ENCODE assay signal across 8 cellular contexts in genomic region chr4:164731827-164732474, GRCh38. TPM values are rescaled to one million over a fixed set of nuclear protein-coding genes. Genes with fewer than 3 reads are reported as not detected.
DNase-seq lines count a peak whose midpoint lies in the region; ATAC-seq and TF ChIP-seq lines count a peak whose summit lies in the region.

No MANE protein-coding gene starts in this region.

- no peak overlapping the region for H3K4me3 ChIP-seq in adrenal gland
- H3K4me3 ChIP-seq in right atrium auricular region = no peak overlapping the region
- no peak overlapping the region for H3K4me3 ChIP-seq in skeletal muscle cell (ENCODE audit: low read depth, low read length)

- no peaks in the 10 kb centered on the region for H3K36me3 ChIP-seq in adrenal gland (replicated peaks in 1 of 2)
- H3K36me3 ChIP-seq in right atrium auricular region = no peaks in the 10 kb centered on the region

- no peaks in the 10 kb centered on the region for H3K27me3 Mint-ChIP-seq in Calu3 (ENCODE audit: unreplicated experiment)

- WGBS in adrenal gland, 4 donors = 28 to 29% (median 28%) methylated on average over 5 of the region's 5 CpGs

- H3K27me3 ChIP-seq in adrenal gland (no peaks in the 10 kb centered on the region), right atrium auricular region (no peaks in the 10 kb centered on the region)

- TF ChIP-seq POLR2A in adrenal gland (IDR thresholded peaks at IDR 0.05) = no peak

- ATAC-seq in GM19324 (IDR thresholded peaks at IDR 0.05; ENCODE audit: low FRiP score, unreplicated experiment) = peak; percentile 58
- ATAC-seq in HG03457 (IDR thresholded peaks at IDR 0.05; ENCODE audit: unreplicated experiment) = peak; percentile 64

- no peaks in the 10 kb centered on the region for H3K9me3 ChIP-seq in adrenal gland (replicated peaks in 1 of 3)
- H3K9me3 ChIP-seq in right atrium auricular region = no peaks in the 10 kb centered on the region

- H3K4me3 Mint-ChIP-seq in Calu3 (ENCODE audit: low read depth, unreplicated experiment) = no peak overlapping the region

- peak; percentile 65 for DNase-seq in Calu3
- DNase-seq in SK-MEL-5 (ENCODE audit: low read depth, low spot score) = peak; percentile 68
- DNase-seq in adrenal gland = peak; percentile 19 to 64 (median 38)
- no peak for DNase-seq in right atrium auricular region (ENCODE audit: low spot score)
- peak; percentile 12 for DNase-seq in skeletal muscle cell (ENCODE audit: low read depth)
- DNase-seq in NCI-H1436 treated with DMSO at 0.1 percent for 48 hours (lab: John Stamatoyannopoulos, UW) = no peak

- BruUV-seq in Calu3 (replicated peaks; lab: Mats Ljungman, UMichigan) = no TSS peak

- peak; percentile 53 for TF ChIP-seq CTCF in Calu3 (IDR thresholded peaks at IDR 0.05; ENCODE audit: unreplicated experiment)
- peak; percentile 62 to 84 (median 67) for TF ChIP-seq CTCF in adrenal gland (IDR thresholded peaks at IDR 0.05)
- TF ChIP-seq CTCF in right atrium auricular region (IDR thresholded peaks at IDR 0.05) = peak; percentile 73 to 83

- in situ Hi-C loops in SK-MEL-5 (cut with HindIII; ENCODE audit: low pct_unique_long_range_greater_than_20kb, low sequenced_read_pairs) = no loop called here

- no peaks in the 10 kb centered on the region for H3K4me1 Mint-ChIP-seq in Calu3 (ENCODE audit: low read depth, unreplicated experiment)

- intact Hi-C loops in Calu3 (cut with micrococcal nuclease; ENCODE audit: unreplicated experiment) = loop anchor here (5.0 kb wide), 3 partner anchors 720 to 1175 kb away; no protein-coding TSS in a partner anchor
- intact Hi-C loops in adrenal gland (cut with DNase I) = loop anchor here in 1 of 2 donors (10.0 kb wide), 1 partner anchor 1177 kb away; no protein-coding TSS in a partner anchor

- H3K36me3 Mint-ChIP-seq in Calu3 (ENCODE audit: insufficient read depth, unreplicated experiment) = no peaks in the 10 kb centered on the region

- CTCF ChIA-PET in Calu3 (lab: Charles Lee) = no interaction called here

- H3K4me1 ChIP-seq in adrenal gland (replicated peaks in 1 of 2) (no peaks in the 10 kb centered on the region), right atrium auricular region (no peaks in the 10 kb centered on the region)

- no peak overlapping the region for H3K27ac Mint-ChIP-seq in Calu3 (ENCODE audit: unreplicated experiment)

- H3K9me3 Mint-ChIP-seq in Calu3 (ENCODE audit: low read depth, unreplicated experiment) = no peaks in the 10 kb centered on the region

- H3K27ac ChIP-seq in adrenal gland (no peak overlapping the region), right atrium auricular region (no peak overlapping the region)

RNA-seq across cellular contexts. Expression of gene SMIM31, which starts 22.0 kb away (rescaled TPM):
- total RNA-seq in Calu3 (2022) (1.9 and 4.2 TPM in 2 replicates), adrenal gland (not detected), right atrium auricular region (not detected)
- 0.26 and 0.56 TPM in 2 replicates for total RNA-seq in SK-MEL-5 (2014; rRNA removed; shearing (Covaris generic))
- 0.51 TPM in 1 of 2 replicates, not detected in the other for polyA plus RNA-seq in SK-MEL-5 (2015; cell fraction: cytosol; rRNA removed)
- polyA plus RNA-seq in SK-MEL-5 (2015; cell fraction: nucleus; rRNA removed) = not detected in 2 replicates
- polyA plus RNA-seq in adrenal gland = not detected

Comparison
In these comparisons a context has a peak if more than half of its experiments do, and no peak if none do; other contexts are left out.
1. DNase-seq: peak in Calu3 (single experiment), SK-MEL-5 (single experiment), adrenal gland (7 of 7) and skeletal muscle cell (single experiment); none in right atrium auricular region (single experiment) and NCI-H1436 treated with DMSO at 0.1 percent for 48 hours (single experiment).
2. Peak in every context shown above with its lines, with median percentiles within 50 percentile points of each other: CTCF ChIP-seq.